Comparison of ENCODE assay signal across 8 cellular contexts in genomic region chr5:142108432-142109355, GRCh38. TPM values are rescaled to one million over a fixed set of nuclear protein-coding genes. Genes with fewer than 3 reads are reported as not detected.
A peak's percentile ranks its signal among the peaks of the same experiment; 100 is the strongest.
DNase-seq lines count a peak whose midpoint lies in the region; ATAC-seq and TF ChIP-seq lines count a peak whose summit lies in the region.

TSS of gene NDFIP1 (plus strand) at chr5:142108779. CDS start at chr5:142108975, 196 bp downstream.

- peak within 1 kb of the TSS; percentile 99 for H3K27ac ChIP-seq in colonic mucosa

- H3K9me3 ChIP-seq in colonic mucosa = no peaks in the 10 kb centered on the region

- H3K36me3 ChIP-seq in colonic mucosa = no peaks in the 10 kb centered on the region

- ATAC-seq in GM18870 (IDR thresholded peaks at IDR 0.05; ENCODE audit: unreplicated experiment) (peak; percentile 84), HG03103 (IDR thresholded peaks at IDR 0.05; ENCODE audit: low read depth, unreplicated experiment) (peak; percentile 94)

- peak within 1 kb of the TSS; percentile 93 to 97 for H3K9ac ChIP-seq in colonic mucosa (ENCODE audit: low read depth in 2 of 2, low read length in 2 of 2)

- intact Hi-C loops in colonic mucosa (cut with DNase I) = no loop called here

- no peaks in the 10 kb centered on the region for H3K27me3 ChIP-seq in colonic mucosa

- DNase-seq in AG08395 (ENCODE audit: low spot score) = peak; percentile 85
- DNase-seq in NCI-H446 treated with DMSO at 0.1 percent for 48 hours (lab: John Stamatoyannopoulos, UW) = peak; percentile 42
- peak; percentile 90 for DNase-seq in activated CD4-positive, alpha-beta T cell treated with anti-CD3 and anti-CD28 coated beads for 48 hours
- peak; percentile 89 for DNase-seq in colonic mucosa
- peak; percentile 94 for DNase-seq in left kidney (ENCODE audit: low read depth, low spot score)
- DNase-seq in stimulated activated CD4-positive, alpha-beta T cell treated with anti-CD3 and anti-CD28 coated beads, Interleukin-1b, Interleukin-23, amount 100 ng/mL, for 48 hours = peak; percentile 85

- peak within 1 kb of the TSS; percentile 84 for H3K4me3 ChIP-seq in colonic mucosa

- TF ChIP-seq CTCF in colonic mucosa (IDR thresholded peaks at IDR 0.05) = no peak

- H3K4me1 ChIP-seq in colonic mucosa = peaks cover 7% of the 10 kb centered on the region

RNA-seq across cellular contexts. Expression of gene NDFIP1, which starts in this region (rescaled TPM):
- 10 to 100 TPM; 37.1 to 56.9 TPM for total RNA-seq in colonic mucosa

Comparison
In these comparisons a context has a peak if more than half of its experiments do, and no peak if none do; other contexts are left out.
1. Peak in every context shown above with its lines: DNase-seq, ATAC-seq, H3K4me3 ChIP-seq and H3K27ac ChIP-seq.
2. DNase-seq: peak in every context shown above with its lines; median percentile 94 in left kidney; 90 in activated CD4-positive, alpha-beta T cell treated with anti-CD3 and anti-CD28 coated beads for 48 hours; 89 in colonic mucosa; 85 in AG08395; 85 in stimulated activated CD4-positive, alpha-beta T cell treated with anti-CD3 and anti-CD28 coated beads, Interleukin-1b, Interleukin-23, amount 100 ng/mL, for 48 hours; 42 in NCI-H446 treated with DMSO at 0.1 percent for 48 hours.